10 cellular contexts compared by ENCODE assay signal in the genomic region with DNA sequence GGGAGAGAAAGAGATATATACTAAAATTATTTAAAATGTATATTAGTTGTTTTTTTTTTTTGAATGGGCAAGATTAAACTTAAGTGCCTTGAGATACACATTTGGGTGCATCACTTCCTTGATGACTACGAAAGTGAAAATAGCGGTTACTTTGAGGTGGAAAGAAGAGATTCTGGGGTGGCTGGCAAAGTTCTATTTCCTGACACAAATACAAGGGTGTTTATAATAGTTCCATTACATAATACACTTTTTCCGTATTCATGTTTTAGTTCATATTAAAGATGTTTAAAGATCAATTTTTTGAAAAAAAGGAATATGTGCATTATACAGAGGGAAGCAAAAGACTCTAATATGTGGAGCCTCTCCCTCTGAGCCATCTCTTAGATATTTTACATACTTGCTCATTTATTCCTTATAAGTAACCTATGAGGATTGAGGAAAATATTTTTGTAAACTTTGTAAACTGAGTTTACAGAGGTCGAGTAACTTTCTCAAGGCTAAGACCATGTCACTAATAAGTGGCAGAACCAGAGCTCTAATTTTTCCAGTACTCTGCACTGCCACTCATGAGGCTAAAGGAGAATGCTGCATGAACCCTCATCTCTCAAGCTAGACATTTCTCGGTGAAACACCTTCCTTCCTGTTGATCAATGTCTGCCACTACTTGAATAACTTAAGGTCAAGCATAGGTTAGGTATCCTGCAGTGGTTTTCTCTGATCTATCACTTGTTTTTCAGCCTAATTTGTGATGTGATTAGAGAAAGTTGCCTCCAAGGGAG. TPM values are rescaled to one million over a fixed set of nuclear protein-coding genes. Genes with fewer than 3 reads are reported as not detected.
DNase-seq lines count a peak whose midpoint lies in the region; ATAC-seq and TF ChIP-seq lines count a peak whose summit lies in the region.
"Had no signal": no experiment of that assay in that cellular context is flagged by ENCODE, and none has a peak within 500 bp of the region (broad histone marks: within the 10 kb centered on the region; RNA-seq: fewer than 3 reads in every experiment).

No MANE protein-coding gene starts in this region.

- H3K27me3 Mint-ChIP-seq in glutamatergic neuron (ENCODE audit: unreplicated experiment) = no peaks in the 10 kb centered on the region

- ATAC-seq in GM18909 (IDR thresholded peaks at IDR 0.05; ENCODE audit: poor library complexity, unreplicated experiment) (peak; percentile 89), HG03039 (IDR thresholded peaks at IDR 0.05; ENCODE audit: unreplicated experiment) (peak; percentile 83)
- ATAC-seq: SK-N-SH treated with all-trans-retinoic acid at 6 μM for 48 hours had no signal

- no peaks in the 10 kb centered on the region for H3K9me3 Mint-ChIP-seq in glutamatergic neuron (ENCODE audit: unreplicated experiment)

- intact Hi-C loops in adrenal gland (cut with DNase I) = no loop called here

- H3K36me3 Mint-ChIP-seq in glutamatergic neuron (ENCODE audit: unreplicated experiment) = peaks cover 3% of the 10 kb centered on the region

- DNase-seq in activated CD4-positive, alpha-beta T cell treated with anti-CD3 and anti-CD28 coated beads for 48 hours = peak; percentile 24
- DNase-seq in NCI-H2081 treated with DMSO at 0.1 percent for 48 hours (lab: John Stamatoyannopoulos, UW) (no peak), glutamatergic neuron (no peak), adrenal gland (no peak), SW480 (ENCODE audit: low spot score) (no peak)

- H3K36me3 ChIP-seq in BLaER1 (no peaks in the 10 kb centered on the region), adrenal gland (replicated peaks in 1 of 2) (no peaks in the 10 kb centered on the region)

- WGBS in adrenal gland, 4 donors = 67 to 70% (median 69%) methylated on average over 5 of the region's 5 CpGs

- H3K4me1 ChIP-seq in BLaER1 (peaks cover 39% of the 10 kb centered on the region), adrenal gland (replicated peaks in 1 of 2) (no peaks in the 10 kb centered on the region)

- no peak overlapping the region for H3K27ac Mint-ChIP-seq in glutamatergic neuron (ENCODE audit: unreplicated experiment)

- H4K20me1 ChIP-seq in BLaER1 = no peaks in the 10 kb centered on the region

- H3K27me3 ChIP-seq in BLaER1 (no peaks in the 10 kb centered on the region), adrenal gland (no peaks in the 10 kb centered on the region)

- H3K9me3 ChIP-seq in BLaER1 (peaks cover 22% of the 10 kb centered on the region), adrenal gland (replicated peaks in 1 of 3) (no peaks in the 10 kb centered on the region)

- no peak overlapping the region for H3K4me3 Mint-ChIP-seq in glutamatergic neuron (ENCODE audit: unreplicated experiment)

- no peak for TF ChIP-seq POLR2A in adrenal gland (IDR thresholded peaks at IDR 0.05)

- H3K9ac ChIP-seq in BLaER1 = no peak overlapping the region

- peak overlapping the region; percentile 56 for H3K4me2 ChIP-seq in BLaER1
- H3K4me2 ChIP-seq: smooth muscle cell had no signal

- H3K4me1 Mint-ChIP-seq in glutamatergic neuron (ENCODE audit: low read depth, unreplicated experiment) = peaks cover 4% of the 10 kb centered on the region

- TF ChIP-seq CTCF in glutamatergic neuron (IDR thresholded peaks at IDR 0.05; ENCODE audit: partially characterized antibody, unreplicated experiment) = no peak
- no peak for TF ChIP-seq CTCF in adrenal gland (IDR thresholded peaks at IDR 0.05)

- no peak overlapping the region for H3K4me3 ChIP-seq in BLaER1
- H3K4me3 ChIP-seq in adrenal gland = no peak overlapping the region
- H3K4me3 ChIP-seq: smooth muscle cell had no signal

- H3K27ac ChIP-seq in BLaER1 (0 out of 2 replicates have a peak overlapping the region, but pooled peaks have one; percentile 35), adrenal gland (no peak overlapping the region)

RNA-seq across cellular contexts. Expression of a gene that starts 58.7 kb away (rescaled TPM):
- total RNA-seq in glutamatergic neuron (ENCODE audit: unreplicated experiment) (2.0 TPM), adrenal gland (1 to 10 TPM in 4 of 8 donors, under 1 TPM in 4; 0.17 to 1.1 (median 0.83) TPM)
- 1 to 10 TPM in 1 of 3 donors, under 1 TPM in 2; 0.27 to 1.4 (median 0.48) TPM for polyA plus RNA-seq in adrenal gland

RNA-seq across cellular contexts. Expression of a gene that starts 60.0 kb away (rescaled TPM):
- total RNA-seq in glutamatergic neuron (ENCODE audit: unreplicated experiment) (12.3 TPM), adrenal gland (100 to 1,000 TPM in 7 of 8 donors, 10 to 100 TPM in 1; 79.9 to 169 (median 136) TPM)
- 100 to 1,000 TPM in 1 of 3 donors, 10 to 100 TPM in 2; 29.9 to 196 (median 37.9) TPM for polyA plus RNA-seq in adrenal gland
